Comparison of ENCODE assay signal across 25 cellular contexts in the genomic region with DNA sequence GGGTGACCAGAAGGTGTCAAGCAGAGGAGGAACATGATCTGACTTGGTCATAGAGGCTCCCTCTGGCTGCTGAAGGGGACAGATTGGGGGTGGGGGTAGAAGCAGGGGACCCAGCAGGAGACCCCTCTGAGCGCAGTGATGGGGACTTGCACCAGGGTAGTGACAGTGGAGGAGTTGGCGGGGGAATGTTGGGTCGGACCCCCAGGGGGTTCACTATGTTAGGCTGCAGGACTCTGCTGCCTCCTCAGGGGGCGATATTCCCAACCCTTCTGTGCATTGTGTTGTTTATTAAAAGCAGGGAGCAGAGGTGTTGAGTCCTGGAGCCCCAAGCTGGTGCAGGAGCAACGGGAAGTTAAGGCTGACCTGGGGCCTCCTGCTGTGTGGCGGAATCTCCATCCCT. TPM values are rescaled to one million over a fixed set of nuclear protein-coding genes. Genes with fewer than 3 reads are reported as not detected.
DNase-seq lines count a peak whose midpoint lies in the region; ATAC-seq and TF ChIP-seq lines count a peak whose summit lies in the region.
"Had no signal": no experiment of that assay in that cellular context is flagged by ENCODE, and none has a peak within 500 bp of the region (broad histone marks: within the 10 kb centered on the region; RNA-seq: fewer than 3 reads in every experiment).

No MANE protein-coding gene starts in this region.

- H3K4me1 ChIP-seq in GM23338 (ENCODE audit: insufficient read depth) = no peaks in the 10 kb centered on the region
- no peaks in the 10 kb centered on the region for H3K4me1 ChIP-seq in Panc1 (ENCODE audit: control insufficient read depth, insufficient read depth, low read length)
- H3K4me1 ChIP-seq in prostate gland (replicated peaks) = no peaks in the 10 kb centered on the region
- H3K4me1 ChIP-seq: testis, uterus had no signal

- no peak overlapping the region for H3K4me2 ChIP-seq in GM23338
- H3K4me2 ChIP-seq: hepatocyte had no signal

- H3K27me3 Mint-ChIP-seq in GM23338 (ENCODE audit: insufficient read depth, low read depth, poor library complexity) = peaks cover 3% of the 10 kb centered on the region
- H3K27me3 Mint-ChIP-seq: CD4-positive, CD25-positive, alpha-beta regulatory T cell; naive thymus-derived CD4-positive, alpha-beta T cell had no signal

- no peaks in the 10 kb centered on the region for H4K20me1 ChIP-seq in GM23338 (replicated peaks; ENCODE audit: insufficient read depth)

- no peak overlapping the region for H2AFZ ChIP-seq in GM23338
- H2AFZ ChIP-seq: hepatocyte had no signal

- H3K36me3 ChIP-seq in GM23338 (ENCODE audit: insufficient read depth) (no peaks in the 10 kb centered on the region), Panc1 (ENCODE audit: control insufficient read depth, insufficient read depth, low read length) (no peaks in the 10 kb centered on the region), prostate gland (no peaks in the 10 kb centered on the region)
- H3K36me3 ChIP-seq: uterus had no signal

- DNase-seq in GM23338 (ENCODE audit: low spot score) = peak; percentile 62
- DNase-seq in Panc1 (ENCODE audit: low read depth, low spot score) = no peak
- DNase-seq in epithelial cell of proximal tubule (ENCODE audit: low read depth) = no peak
- DNase-seq in retinal pigment epithelial cell (ENCODE audit: low read depth) = no peak
- DNase-seq in stimulated activated CD4-positive, alpha-beta T cell treated with anti-CD3 and anti-CD28 coated beads, Interleukin-4, amount 100 ng/mL, for 1 hour = no peak
- DNase-seq in prostate gland (ENCODE audit: low spot score) = no peak
- DNase-seq in activated gamma-delta T cell (lab: John Stamatoyannopoulos, UW) = no peak
- DNase-seq: activated CD4-positive, alpha-beta T cell treated with anti-CD3 and anti-CD28 coated beads for 4 hours; activated effector memory CD4-positive, alpha-beta T cell treated with anti-CD3 and anti-CD28 coated beads, Interleukin-2, amount 50 U/mL, for 16 hours; CD4-positive, CD25-positive, alpha-beta regulatory T cell; EL; erythroblast; KBM-7; midbrain; MM.1S; naive thymus-derived CD4-positive, alpha-beta T cell; NCI-H2029 treated with DMSO at 0.1 percent for 48 hours; NCI-H345; occipital lobe; stimulated activated naive CD4-positive, alpha-beta T cell treated with Interleukin-2 at 50 U/mL for 16 hours; testis; uterus had no signal

- POLR2A ChIA-PET in Panc1 (lab: Charles Lee) = no interaction called here

- H3K4me3 Mint-ChIP-seq in GM23338 = no peak overlapping the region
- H3K4me3 Mint-ChIP-seq: CD4-positive, CD25-positive, alpha-beta regulatory T cell; naive thymus-derived CD4-positive, alpha-beta T cell; T-helper 1 cell treated with Interleukin-12 subunit alpha and Interleukin-12 subunit beta and Interleukin-4 antibody, amounts not matched to agents 30 μg/mL and 1 μg/mL, for 36 hours had no signal

- CTCF ChIA-PET in Panc1 (lab: Charles Lee) = no interaction called here

- no peak for TF ChIP-seq POLR2A in prostate gland (IDR thresholded peaks at IDR 0.05)

- H3K4me3 ChIP-seq in GM23338 (no peak overlapping the region), Panc1 (ENCODE audit: low read depth in 2 of 2, low read length in 2 of 2) (no peak overlapping the region), epithelial cell of proximal tubule (ENCODE audit: low read depth, low read length) (no peak overlapping the region), retinal pigment epithelial cell (ENCODE audit: low read length) (no peak overlapping the region), prostate gland (no peak overlapping the region)
- H3K4me3 ChIP-seq: hepatocyte, testis, uterus had no signal

- no peaks in the 10 kb centered on the region for H3K9me3 ChIP-seq in Panc1 (ENCODE audit: control insufficient read depth, insufficient read depth, low read depth, low read length)
- no peaks in the 10 kb centered on the region for H3K9me3 ChIP-seq in prostate gland
- H3K9me3 ChIP-seq: testis, uterus had no signal

- TF ChIP-seq CTCF in GM23338 (conservative IDR thresholded peaks at IDR 0.05; ENCODE audit: low read depth in 2 of 2) = peak; percentile 30 to 42
- no peak for TF ChIP-seq CTCF in Panc1 (IDR thresholded peaks at IDR 0.05)
- peak; percentile 22 for TF ChIP-seq CTCF in epithelial cell of proximal tubule (conservative IDR thresholded peaks at IDR 0.05; ENCODE audit: low read depth, low read length)
- TF ChIP-seq CTCF in retinal pigment epithelial cell (conservative IDR thresholded peaks at IDR 0.05; ENCODE audit: low read depth, low read length) = peak; percentile 12
- TF ChIP-seq CTCF in prostate gland (IDR thresholded peaks at IDR 0.05) = no peak

- peaks cover 5% of the 10 kb centered on the region; the same call in 2 of the 3 replicates for H3K4me1 Mint-ChIP-seq in GM23338
- H3K4me1 Mint-ChIP-seq: CD4-positive, CD25-positive, alpha-beta regulatory T cell; naive thymus-derived CD4-positive, alpha-beta T cell had no signal

- intact Hi-C loops in Panc1 (cut with micrococcal nuclease; ENCODE audit: unreplicated experiment) (no loop called here), prostate gland (cut with DNase I) (no loop called here)

- H3K79me2 ChIP-seq in GM23338 (replicated peaks; ENCODE audit: insufficient read depth) = no peaks in the 10 kb centered on the region
- H3K79me2 ChIP-seq: hepatocyte had no signal

- 70% methylated on average over 6 of the region's 6 CpGs for WGBS in prostate gland

- no peaks in the 10 kb centered on the region for H3F3A ChIP-seq in GM23338 (replicated peaks; ENCODE audit: low read depth)

- in situ Hi-C loops in Panc1 (cut with HindIII; ENCODE audit: low pct_unique_long_range_greater_than_20kb, low sequenced_read_pairs) = no loop called here

- H3K36me3 Mint-ChIP-seq in GM23338 (ENCODE audit: low read depth) = no peaks in the 10 kb centered on the region; the same call in 2 of the 3 replicates

- no peaks in the 10 kb centered on the region for H3K9me3 Mint-ChIP-seq in GM23338
- H3K9me3 Mint-ChIP-seq: CD4-positive, CD25-positive, alpha-beta regulatory T cell; naive thymus-derived CD4-positive, alpha-beta T cell; T-helper 1 cell treated with Interleukin-12 subunit alpha and Interleukin-12 subunit beta and Interleukin-4 antibody, amounts not matched to agents 30 μg/mL and 1 μg/mL, for 36 hours had no signal

- H3K27ac Mint-ChIP-seq in GM23338 = no peak overlapping the region
- H3K27ac Mint-ChIP-seq: naive thymus-derived CD4-positive, alpha-beta T cell; T-helper 1 cell treated with Interleukin-12 subunit alpha and Interleukin-12 subunit beta and Interleukin-4 antibody, amounts not matched to agents 30 μg/mL and 1 μg/mL, for 36 hours had no signal

- H3K27ac ChIP-seq in GM23338 (ENCODE audit: low read depth) (no peak overlapping the region), Panc1 (ENCODE audit: low read length) (no peak overlapping the region), prostate gland (no peak overlapping the region)
- H3K27ac ChIP-seq: hepatocyte, RWPE1, testis, uterus had no signal

- H3K27me3 ChIP-seq in GM23338 (ENCODE audit: insufficient read depth) (no peaks in the 10 kb centered on the region), Panc1 (ENCODE audit: control insufficient read depth, insufficient read depth, low read length) (no peaks in the 10 kb centered on the region), prostate gland (replicated peaks; ENCODE audit: insufficient read depth) (no peaks in the 10 kb centered on the region)
- H3K27me3 ChIP-seq: hepatocyte, testis, uterus had no signal

- no peaks in the 10 kb centered on the region for H3K9me2 ChIP-seq in GM23338 (ENCODE audit: insufficient read depth)

- BruUV-seq in Panc1 (replicated peaks; lab: Mats Ljungman, UMichigan) = TSS peak; percentile 37

- peak; percentile 66 for ATAC-seq in GM23338
- ATAC-seq in Panc1 = no peak
- ATAC-seq: naive thymus-derived CD4-positive, alpha-beta T cell had no signal

TF ChIP-seq in GM23338, 12 proteins besides CTCF, POLR2A, EP300 and RAD21 (continues in another document):
- TF ChIP-seq CREB1 (CRISPR knock-in tag; IDR thresholded peaks at IDR 0.05; ENCODE audit: low read depth) (no peak), ZNF331 (CRISPR knock-in tag; IDR thresholded peaks at IDR 0.05; ENCODE audit: low read depth) (no peak), NANOG (IDR thresholded peaks at IDR 0.05; ENCODE audit: borderline replicate concordance) (no peak), ZNF114 (CRISPR knock-in tag; IDR thresholded peaks at IDR 0.05) (no peak)
- TF ChIP-seq, protein P1, sequence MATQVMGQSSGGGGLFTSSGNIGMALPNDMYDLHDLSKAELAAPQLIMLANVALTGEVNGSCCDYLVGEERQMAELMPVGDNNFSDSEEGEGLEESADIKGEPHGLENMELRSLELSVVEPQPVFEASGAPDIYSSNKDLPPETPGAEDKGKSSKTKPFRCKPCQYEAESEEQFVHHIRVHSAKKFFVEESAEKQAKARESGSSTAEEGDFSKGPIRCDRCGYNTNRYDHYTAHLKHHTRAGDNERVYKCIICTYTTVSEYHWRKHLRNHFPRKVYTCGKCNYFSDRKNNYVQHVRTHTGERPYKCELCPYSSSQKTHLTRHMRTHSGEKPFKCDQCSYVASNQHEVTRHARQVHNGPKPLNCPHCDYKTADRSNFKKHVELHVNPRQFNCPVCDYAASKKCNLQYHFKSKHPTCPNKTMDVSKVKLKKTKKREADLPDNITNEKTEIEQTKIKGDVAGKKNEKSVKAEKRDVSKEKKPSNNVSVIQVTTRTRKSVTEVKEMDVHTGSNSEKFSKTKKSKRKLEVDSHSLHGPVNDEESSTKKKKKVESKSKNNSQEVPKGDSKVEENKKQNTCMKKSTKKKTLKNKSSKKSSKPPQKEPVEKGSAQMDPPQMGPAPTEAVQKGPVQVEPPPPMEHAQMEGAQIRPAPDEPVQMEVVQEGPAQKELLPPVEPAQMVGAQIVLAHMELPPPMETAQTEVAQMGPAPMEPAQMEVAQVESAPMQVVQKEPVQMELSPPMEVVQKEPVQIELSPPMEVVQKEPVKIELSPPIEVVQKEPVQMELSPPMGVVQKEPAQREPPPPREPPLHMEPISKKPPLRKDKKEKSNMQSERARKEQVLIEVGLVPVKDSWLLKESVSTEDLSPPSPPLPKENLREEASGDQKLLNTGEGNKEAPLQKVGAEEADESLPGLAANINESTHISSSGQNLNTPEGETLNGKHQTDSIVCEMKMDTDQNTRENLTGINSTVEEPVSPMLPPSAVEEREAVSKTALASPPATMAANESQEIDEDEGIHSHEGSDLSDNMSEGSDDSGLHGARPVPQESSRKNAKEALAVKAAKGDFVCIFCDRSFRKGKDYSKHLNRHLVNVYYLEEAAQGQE (IDR thresholded peaks at IDR 0.05; ENCODE audit: unreplicated experiment) = no peak

RNA-seq across cellular contexts. Expression of a gene that starts 8.8 kb away (rescaled TPM):
- 24.2 and 34.9 TPM in 2 replicates for total RNA-seq in GM23338 (2014; rRNA removed; shearing (Covaris generic))
- 19.3 and 24.9 TPM in 2 replicates for polyA plus RNA-seq in GM23338 (2016; fragmentation: Nextera tagmentation; extraction: Ambion mirVana)
- 91.3 TPM for total RNA-seq in Panc1 (2021; ENCODE audit: unreplicated experiment)
- 155 TPM for polyA plus RNA-seq in Panc1 (2012; ENCODE audit: insufficient read length)
- 64.9 and 82.8 TPM in 2 replicates for total RNA-seq in epithelial cell of proximal tubule
- 100 to 1,000 TPM; 102 to 190 TPM for total RNA-seq in prostate gland

RNA-seq across cellular contexts. Expression of a gene that starts 31.8 kb away (rescaled TPM):
- total RNA-seq in GM23338 (2014; rRNA removed; shearing (Covaris generic)) = 103 and 114 TPM in 2 replicates
- polyA plus RNA-seq in GM23338 (2016; fragmentation: Nextera tagmentation; extraction: Ambion mirVana) = 71.8 and 77.5 TPM in 2 replicates
- total RNA-seq in Panc1 (2021; ENCODE audit: unreplicated experiment) = 528 TPM
- 600 TPM for polyA plus RNA-seq in Panc1 (2012; ENCODE audit: insufficient read length)
- 179 and 221 TPM in 2 replicates for total RNA-seq in epithelial cell of proximal tubule
- total RNA-seq in prostate gland = 100 to 1,000 TPM; 155 to 169 TPM

Comparison
In these comparisons a context has a peak if more than half of its experiments do, and no peak if none do; other contexts are left out.
1. CTCF ChIP-seq: peak in GM23338 (2 of 2), epithelial cell of proximal tubule (single experiment) and retinal pigment epithelial cell (single experiment); none in Panc1 (single experiment) and prostate gland (0 of 4).